9 cellular contexts compared by ENCODE assay signal in the genomic region with DNA sequence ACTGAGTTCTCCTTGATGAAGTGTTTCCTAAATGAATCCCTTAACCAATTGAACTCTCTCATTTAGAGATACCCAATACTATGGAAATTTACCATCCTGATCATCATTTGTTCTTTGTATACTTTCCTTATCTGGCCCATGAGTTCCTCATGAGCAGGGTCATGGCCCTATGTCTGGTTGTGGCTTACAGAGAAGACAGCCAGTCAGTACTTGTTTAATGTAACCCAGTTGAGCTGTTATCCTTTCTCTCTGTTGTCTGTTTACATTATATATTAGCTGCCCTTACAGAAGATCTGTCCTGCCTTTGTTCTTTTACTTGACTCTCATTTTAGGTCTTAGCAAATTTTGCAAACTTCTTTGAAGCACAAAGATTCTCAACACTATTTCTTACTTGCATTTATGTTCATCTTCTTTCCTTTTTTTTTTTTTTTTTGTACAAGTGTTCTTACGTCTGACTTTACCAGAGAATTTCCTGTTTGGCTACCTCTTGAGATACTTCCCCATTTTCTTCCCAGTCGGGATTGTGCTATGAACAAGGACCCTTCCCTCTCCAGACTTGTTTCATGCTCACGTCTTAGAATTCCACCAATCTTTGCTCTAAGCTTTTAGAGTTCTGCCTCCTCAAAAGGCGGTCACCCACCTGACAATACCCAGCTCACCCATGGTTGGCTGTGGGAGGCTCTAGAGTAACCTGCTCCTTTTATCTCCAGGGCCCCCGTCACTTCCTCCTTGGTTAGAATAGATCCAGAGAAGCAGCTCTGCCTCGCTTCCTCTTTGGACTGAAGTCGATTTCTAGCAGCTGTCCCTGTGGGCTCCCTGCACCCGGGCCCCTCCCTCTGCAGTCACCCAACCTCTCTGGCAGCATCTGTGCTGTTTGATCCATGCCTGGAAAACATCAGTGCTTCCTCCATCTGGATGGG. TPM values are rescaled to one million over a fixed set of nuclear protein-coding genes. Genes with fewer than 3 reads are reported as not detected.
DNase-seq lines count a peak whose midpoint lies in the region; ATAC-seq and TF ChIP-seq lines count a peak whose summit lies in the region.
"Had no signal": no experiment of that assay in that cellular context is flagged by ENCODE, and none has a peak within 500 bp of the region (broad histone marks: within the 10 kb centered on the region; RNA-seq: fewer than 3 reads in every experiment).

No MANE protein-coding gene starts in this region.

- peaks cover 11% of the 10 kb centered on the region for H3K4me1 ChIP-seq in SJCRH30

- peak; percentile 86 to 89 for DNase-seq in SJCRH30
- peak; percentile 90 for DNase-seq in fibroblast of villous mesenchyme (ENCODE audit: low read depth)
- DNase-seq in stimulated activated CD4-positive, alpha-beta T cell treated with anti-CD3 and anti-CD28 coated beads, Interleukin-1b, Interleukin-23, amount 100 ng/mL, for 48 hours, result peak; percentile 53
- DNase-seq in RKO (ENCODE audit: low spot score), result no peak
- no peak for DNase-seq in D341Med (ENCODE audit: low spot score)
- DNase-seq in DMS114 treated with DMSO at 0.1 percent for 48 hours (lab: John Stamatoyannopoulos, UW; ENCODE audit: unreplicated experiment), result no peak
- DNase-seq in NCI-H1436 (lab: John Stamatoyannopoulos, UW), result no peak

- H3K27me3 ChIP-seq in SJCRH30, result no peaks in the 10 kb centered on the region

- no peaks in the 10 kb centered on the region for H3K36me3 ChIP-seq in SJCRH30

- 0 out of 2 replicates have a peak overlapping the region, but pooled peaks have one; percentile 15 for H3K27ac ChIP-seq in SJCRH30
- H3K27ac ChIP-seq: SK-N-MC had no signal

- TF ChIP-seq CTCF in fibroblast of villous mesenchyme (IDR thresholded peaks at IDR 0.05; ENCODE audit: insufficient read depth, low read depth, low read length), result no peak

- H3K4me3 ChIP-seq in SJCRH30 (no peak overlapping the region), fibroblast of villous mesenchyme (ENCODE audit: low read depth, low read length) (no peak overlapping the region)
- H3K4me3 ChIP-seq: SK-N-MC had no signal

- peak; percentile 82 for ATAC-seq in GM19351 (IDR thresholded peaks at IDR 0.05; ENCODE audit: unreplicated experiment)

- H3K9me3 ChIP-seq in SJCRH30 (replicated peaks), result no peaks in the 10 kb centered on the region

RNA-seq across cellular contexts. Expression of gene RUNX1, which starts 53.6 kb away (rescaled TPM):
- 21.7 and 23.7 TPM in 2 replicates for total RNA-seq in SJCRH30 (2014; rRNA removed; shearing (Covaris generic))
- total RNA-seq in fibroblast of villous mesenchyme, result 21.6 and 37.4 TPM in 2 replicates

Comparison
In these comparisons a context has a peak if more than half of its experiments do, and no peak if none do; other contexts are left out.
1. DNase-seq: peak in SJCRH30 (2 of 2), fibroblast of villous mesenchyme (single experiment) and stimulated activated CD4-positive, alpha-beta T cell treated with anti-CD3 and anti-CD28 coated beads, Interleukin-1b, Interleukin-23, amount 100 ng/mL, for 48 hours (single experiment); none in RKO (single experiment), D341Med (single experiment), DMS114 treated with DMSO at 0.1 percent for 48 hours (single experiment) and NCI-H1436 (single experiment).